ENCODE assay signal across 25 cellular contexts in genomic region chr10:60110739-60111138, GRCh38.
A peak's percentile ranks its signal among the peaks of the same experiment; 100 is the strongest.
DNase-seq lines count a peak whose midpoint lies in the region; ATAC-seq, FAIRE-seq and TF ChIP-seq lines count a peak whose summit lies in the region.
"Had no signal": no experiment of that assay in that cellular context is flagged by ENCODE, and none has a peak within 500 bp of the region (broad histone marks: within the 10 kb centered on the region; RNA-seq: fewer than 3 reads in every experiment).

No MANE protein-coding gene starts in this region.

- no peak for TF ChIP-seq CTCF in HepG2 (CRISPR knock-in tag; IDR thresholded peaks at IDR 0.05)
- TF ChIP-seq CTCF in right lobe of liver (IDR thresholded peaks at IDR 0.05): no peak
- no peak for TF ChIP-seq CTCF in K562 (IDR thresholded peaks at IDR 0.05 in 2 of 3, conservative IDR thresholded peaks at IDR 0.05 in 1 of 3; ENCODE audit: insufficient read depth in 2 of 3, low read depth in 1 of 3, low read length in 3 of 3)

- TF ChIP-seq RAD21 in HepG2 (CRISPR knock-in tag; IDR thresholded peaks at IDR 0.05) (no peak), K562 (CRISPR knock-in tag; conservative IDR thresholded peaks at IDR 0.05 in 1 of 2, IDR thresholded peaks at IDR 0.05 in 1 of 2) (no peak)

- intact Hi-C loops in HepG2 (cut with micrococcal nuclease; ENCODE audit: unreplicated experiment) (no loop called here), right lobe of liver (cut with DNase I) (loop anchor here in 1 of 2 donors (5.0 kb wide), 1 partner anchor 97 kb away; no protein-coding TSS in a partner anchor), K562 (cut with micrococcal nuclease) (no loop called here)

- H3K36me3 ChIP-seq in HepG2 (replicated peaks in 1 of 2; ENCODE audit: control insufficient read depth in 1 of 2, insufficient read depth in 2 of 2, low read length in 2 of 2) (no peaks in the 10 kb centered on the region), right lobe of liver (no peaks in the 10 kb centered on the region), K562 (ENCODE audit: control insufficient read depth, insufficient read depth, low read length) (no peaks in the 10 kb centered on the region)
- H3K36me3 ChIP-seq: BE2C, BLaER1 had no signal

- FAIRE-seq in HepG2 (lab: Jason Lieb, UNC) (no peak), K562 (lab: Jason Lieb, UNC) (peak; percentile 37)
- FAIRE-seq: GM12878, GM12892, GM18507 had no signal

- CTCF ChIA-PET in HepG2 (lab: Yijun Ruan, JAX; ENCODE audit: low intra/inter-chr PET ratio, low total read pairs): no interaction called here
- CTCF ChIA-PET in K562 (lab: Yijun Ruan, JAX; ENCODE audit: low intra/inter-chr PET ratio): no interaction called here

- peaks cover 0 to 4% of the 10 kb centered on the region in 2 experiments; a peak in 2 of 5 replicates for H3K27me3 ChIP-seq in HepG2 (ENCODE audit: control insufficient read depth in 1 of 2, insufficient read depth in 2 of 2, low read length in 2 of 2)
- no peaks in the 10 kb centered on the region for H3K27me3 ChIP-seq in right lobe of liver
- H3K27me3 ChIP-seq in K562 (ENCODE audit: control insufficient read depth in 2 of 2, insufficient read depth in 2 of 2, low read length in 2 of 2): no peaks in the 10 kb centered on the region
- H3K27me3 ChIP-seq: BE2C, BLaER1 had no signal

- H3K4me1 ChIP-seq in HepG2 (ENCODE audit: insufficient read depth, low read length) (no peaks in the 10 kb centered on the region), right lobe of liver (peaks cover 0 to 14% (median 4%) of the 10 kb centered on the region in 4 donors), K562 (replicated peaks in 1 of 2; ENCODE audit: control insufficient read depth in 2 of 2, insufficient read depth in 2 of 2, low read length in 2 of 2) (no peaks in the 10 kb centered on the region)
- H3K4me1 ChIP-seq: BE2C, BLaER1 had no signal

- no peak overlapping the region for H2AFZ ChIP-seq in HepG2 (ENCODE audit: low read length)
- no peak overlapping the region for H2AFZ ChIP-seq in K562 (ENCODE audit: low read depth, low read length)

- TF ChIP-seq POLR2A in HepG2 (IDR thresholded peaks at IDR 0.05; ENCODE audit: insufficient read depth in 1 of 2, low read depth in 2 of 2, low read length in 2 of 2): no peak
- no peak for TF ChIP-seq POLR2A in right lobe of liver (IDR thresholded peaks at IDR 0.05)
- TF ChIP-seq POLR2A in K562 (conservative IDR thresholded peaks at IDR 0.05): no peak

- H3K9me1 ChIP-seq in K562 (ENCODE audit: control insufficient read depth, insufficient read depth, low read length): no peaks in the 10 kb centered on the region

- H3K9me3 ChIP-seq in HepG2 (ENCODE audit: low read length): no peaks in the 10 kb centered on the region
- H3K9me3 ChIP-seq in right lobe of liver: no peaks in the 10 kb centered on the region
- no peaks in the 10 kb centered on the region for H3K9me3 ChIP-seq in K562 (replicated peaks; ENCODE audit: control insufficient read depth, insufficient read depth, low read depth, low read length)
- H3K9me3 ChIP-seq: BE2C, BLaER1 had no signal

- H3K9ac ChIP-seq in HepG2 (ENCODE audit: insufficient read depth, low read depth, low read length) (no peak overlapping the region), K562 (ENCODE audit: insufficient read depth in 1 of 2, low read depth in 2 of 2, low read length in 2 of 2) (no peak overlapping the region)
- H3K9ac ChIP-seq: BLaER1 had no signal

- DNase-seq in DMS 273 (lab: John Stamatoyannopoulos, UW; ENCODE audit: unreplicated experiment) (peak; percentile 23), DMS 273 treated with DMSO at 0.1 percent for 48 hours (lab: John Stamatoyannopoulos, UW) (no peak), HepG2 (ENCODE audit: low spot score) (no peak), right lobe of liver (no peak), K562 (ENCODE audit: extremely low read depth in 1 of 4, low spot score in 3 of 4) (no peak), NCI-H2029 (lab: John Stamatoyannopoulos, UW) (no peak)
- DNase-seq: ACHN; BE2C; C1 segment of cervical spinal cord; CD4-positive, alpha-beta memory T cell; CD4-positive, CD25-positive, alpha-beta regulatory T cell; CD8-positive, alpha-beta memory T cell; COR-L47; DMS153; DMS53; DMS79; DND-41; EL; GDM1 had no signal

- TF ChIP-seq EP300 in HepG2 (IDR thresholded peaks at IDR 0.05; ENCODE audit: low read depth in 2 of 2, low read length in 2 of 2) (no peak), HepG2 (CRISPR knock-in tag; IDR thresholded peaks at IDR 0.05; ENCODE audit: borderline replicate concordance) (no peak), K562 (IDR thresholded peaks at IDR 0.05; ENCODE audit: low read length) (no peak)

- H3K4me3 ChIP-seq in HepG2 (replicated peaks in 1 of 3; ENCODE audit: insufficient read depth in 1 of 3, low read depth in 2 of 3, low read length in 3 of 3) (no peak overlapping the region), right lobe of liver (no peak overlapping the region), K562 (no peak overlapping the region)
- H3K4me3 ChIP-seq: BLaER1, GM12878 had no signal

- 1% methylated on average over 6 of the region's 6 CpGs for WGBS in HepG2 (ENCODE audit: low lambda C conversion rate)
- WGBS in right lobe of liver (ENCODE audit: insufficient coverage, low coverage, low lambda C conversion rate, missing lambda C conversion rate): 80% methylated on average over 6 of the region's 6 CpGs
- 42% methylated on average over 6 of the region's 6 CpGs for WGBS in K562 (ENCODE audit: insufficient coverage, low coverage, missing lambda C conversion rate)

- POLR2A ChIA-PET in HepG2 (lab: Yijun Ruan, JAX) (no interaction called here), K562 (lab: Yijun Ruan, JAX) (no interaction called here)

- no peaks in the 10 kb centered on the region for H4K20me1 ChIP-seq in HepG2 (ENCODE audit: insufficient read depth, low read length)
- H4K20me1 ChIP-seq in K562 (replicated peaks; ENCODE audit: control insufficient read depth, insufficient read depth, low read length): no peaks in the 10 kb centered on the region
- H4K20me1 ChIP-seq: BLaER1 had no signal

- H3K4me2 ChIP-seq in HepG2 (ENCODE audit: low read depth, low read length) (no peak overlapping the region), K562 (ENCODE audit: insufficient read depth, low read length) (no peak overlapping the region)
- H3K4me2 ChIP-seq: BLaER1 had no signal

- BruUV-seq in HepG2 (replicated peaks; lab: Mats Ljungman, UMichigan) (no TSS peak), K562 (replicated peaks; lab: Mats Ljungman, UMichigan) (no TSS peak)

- no peak overlapping the region for H3K27ac ChIP-seq in HepG2 (ENCODE audit: extremely low read length, insufficient read depth, low read length)
- H3K27ac ChIP-seq in right lobe of liver: no peak overlapping the region
- no peak overlapping the region for H3K27ac ChIP-seq in K562 (ENCODE audit: extremely low read depth, low read depth, low read length)
- H3K27ac ChIP-seq: 22Rv1, BLaER1 had no signal

- no peaks in the 10 kb centered on the region for H3K79me2 ChIP-seq in HepG2 (ENCODE audit: insufficient read depth, low read length)
- H3K79me2 ChIP-seq in K562 (ENCODE audit: control insufficient read depth, insufficient read depth, low read length): no peaks in the 10 kb centered on the region

- ATAC-seq in HepG2: no peak
- no peak for ATAC-seq in right lobe of liver
- ATAC-seq in K562: no peak
- ATAC-seq in HG03039 (IDR thresholded peaks at IDR 0.05; ENCODE audit: unreplicated experiment): no peak
- ATAC-seq: GM12878 had no signal

- in situ Hi-C loops in HepG2 (cut with HindIII; ENCODE audit: extremely low pct_ligation_motif_present, low pct_unique_long_range_greater_than_20kb) (no loop called here), K562 (cut with MboI) (no loop called here)

TF ChIP-seq in HepG2, 621 proteins besides CTCF, POLR2A, EP300 and RAD21:
- TF ChIP-seq RFX5 (IDR thresholded peaks at IDR 0.05; ENCODE audit: low read depth, low read length): peak; percentile 90
- no peak for TF ChIP-seq HHEX (CRISPR knock-in tag; IDR thresholded peaks at IDR 0.05)

TF ChIP-seq in K562, 482 proteins besides CTCF, POLR2A, EP300 and RAD21:
- TF ChIP-seq CBX2 (IDR thresholded peaks at IDR 0.05; ENCODE audit: insufficient read depth, low read length, poor library complexity, severe bottlenecking) (no peak), RFX5 (IDR thresholded peaks at IDR 0.05; ENCODE audit: low read depth, low read length) (0 out of 2 replicates have a peak, but pooled peaks have one; percentile 32)
